23 cellular contexts compared by ENCODE assay signal in the genomic region with DNA sequence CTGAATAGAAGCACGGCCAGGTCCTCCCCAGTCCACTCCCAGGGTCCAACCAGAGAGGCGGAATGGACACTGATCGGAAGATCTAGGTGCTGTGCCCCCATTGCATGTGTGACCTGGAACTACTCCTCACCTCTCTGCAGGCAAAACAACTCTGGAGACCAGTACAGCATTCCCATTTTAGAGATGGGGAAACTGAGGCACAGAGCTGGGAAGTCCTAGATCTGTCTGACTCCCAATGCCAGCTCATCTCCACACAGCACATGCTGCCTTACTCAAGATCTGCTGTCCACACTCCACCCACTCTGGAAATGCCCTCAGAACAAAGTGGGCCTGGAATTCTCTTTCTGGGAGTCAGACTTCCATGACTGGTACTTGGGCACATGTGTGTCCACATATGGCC. TPM values are rescaled to one million over a fixed set of nuclear protein-coding genes. Genes with fewer than 3 reads are reported as not detected.
"Had no signal": no experiment of that assay in that cellular context is flagged by ENCODE, and none has a peak within 500 bp of the region (broad histone marks: within the 10 kb centered on the region; RNA-seq: fewer than 3 reads in every experiment).

No MANE protein-coding gene starts in this region.

- DNase-seq: dermis blood vessel endothelial cell; erythroblast; heart left ventricle; hippocampal formation; left colon; left ventricle myocardium superior; mesendoderm; naive B cell; posterior cingulate gyrus; sigmoid colon; small intestine; stimulated activated CD4-positive, alpha-beta T cell treated with anti-CD3 and anti-CD28 coated beads, Interleukin-12 subunit alpha, Interleukin-12 subunit beta, amount 100 ng/mL, for 4 hours; stimulated activated naive CD4-positive, alpha-beta T cell; stomach; substantia nigra; transverse colon had no signal

- H3K9me3 Mint-ChIP-seq: naive B cell, nephron had no signal

- H3K36me3 Mint-ChIP-seq: naive B cell had no signal

- H3K4me3 ChIP-seq: heart left ventricle, lung, sigmoid colon, thoracic aorta, transverse colon had no signal

- H3K27ac ChIP-seq: neutrophil, thoracic aorta, transverse colon had no signal

- H3K9me3 ChIP-seq: heart left ventricle, neutrophil, sigmoid colon, stomach, thoracic aorta, transverse colon had no signal

- H3K36me3 ChIP-seq: heart left ventricle, neutrophil, sigmoid colon, stomach, thoracic aorta, transverse colon had no signal

- FAIRE-seq: colon, frontal cortex, small intestine had no signal

- H3K27me3 ChIP-seq: sigmoid colon had no signal

RNA-seq across cellular contexts. Expression of a gene that starts 38.2 kb away (rescaled TPM):
- total RNA-seq: left colon, left ventricle myocardium superior, stomach, thoracic aorta, transverse colon, ureter had no signal
